12 cellular contexts compared by ENCODE assay signal in genomic region chr3:144775581-144775980, GRCh38.
DNase-seq lines count a peak whose midpoint lies in the region; ATAC-seq and TF ChIP-seq lines count a peak whose summit lies in the region.
"Had no signal": no experiment of that assay in that cellular context is flagged by ENCODE, and none has a peak within 500 bp of the region (broad histone marks: within the 10 kb centered on the region; RNA-seq: fewer than 3 reads in every experiment).

No MANE protein-coding gene starts in this region.

- no peaks in the 10 kb centered on the region for H3K4me1 Mint-ChIP-seq in natural killer cell treated with Interleukin-12 subunit alpha and Interleukin-12 subunit beta and Interleukin-15 and Interleukin-18, amount 100 ng/mL, for 72 hours (ENCODE audit: low read depth in 2 of 2)
- H3K4me1 Mint-ChIP-seq: B cell, GM23338 had no signal

- H3K27me3 ChIP-seq in dorsolateral prefrontal cortex = no peaks in the 10 kb centered on the region
- H3K27me3 ChIP-seq: BLaER1 treated with 17β-estradiol and CSF1 and Interleukin-3, amounts not matched to agents 10 nM and 100 nM had no signal

- H3K27me3 Mint-ChIP-seq in natural killer cell treated with Interleukin-12 subunit alpha and Interleukin-12 subunit beta and Interleukin-15 and Interleukin-18, amount 100 ng/mL, for 72 hours = no peaks in the 10 kb centered on the region
- H3K27me3 Mint-ChIP-seq: B cell had no signal

- TF ChIP-seq CTCF in dorsolateral prefrontal cortex (IDR thresholded peaks at IDR 0.05 in 54 of 56, conservative IDR thresholded peaks at IDR 0.05 in 2 of 56; ENCODE audit: low read depth in 1 of 56, partially characterized antibody in 56 of 56) = no peak
- no peak for TF ChIP-seq CTCF in GM13976 (IDR thresholded peaks at IDR 0.05; ENCODE audit: borderline replicate concordance, control extremely low read depth, extremely low read depth, insufficient read depth, missing control alignments)

- intact Hi-C loops in dorsolateral prefrontal cortex (cut with DNase I) (loop anchor here in 1 of 2 donors (10.0 kb wide), 1 partner anchor 111 kb away; no protein-coding TSS in a partner anchor), sciatic nerve (cut with DNase I) (no loop called here)

- no peak overlapping the region for H3K4me3 ChIP-seq in dorsolateral prefrontal cortex
- H3K4me3 ChIP-seq: BLaER1 treated with 17β-estradiol and CSF1 and Interleukin-3, amounts not matched to agents 10 nM and 100 nM; GM23338 had no signal

- DNase-seq in dorsolateral prefrontal cortex = no peak
- DNase-seq in globus pallidus (ENCODE audit: low spot score) = peak; percentile 54
- peak; percentile 29 for DNase-seq in putamen (ENCODE audit: low spot score)
- DNase-seq in GM13976 (ENCODE audit: low spot score) = no peak
- no peak for DNase-seq in sciatic nerve (ENCODE audit: low spot score)
- no peak for DNase-seq in natural killer cell treated with Interleukin-12 subunit alpha and Interleukin-12 subunit beta and Interleukin-15 and Interleukin-18, amount 100 ng/mL, for 72 hours (ENCODE audit: low spot score)
- DNase-seq: CD8-positive, alpha-beta T cell; HCEC 1CT had no signal

- no peaks in the 10 kb centered on the region for H3K36me3 Mint-ChIP-seq in natural killer cell treated with Interleukin-12 subunit alpha and Interleukin-12 subunit beta and Interleukin-15 and Interleukin-18, amount 100 ng/mL, for 72 hours
- H3K36me3 Mint-ChIP-seq: CD8-positive, alpha-beta T cell had no signal

- H3K27ac Mint-ChIP-seq in natural killer cell treated with Interleukin-12 subunit alpha and Interleukin-12 subunit beta and Interleukin-15 and Interleukin-18, amount 100 ng/mL, for 72 hours = no peak overlapping the region
- H3K27ac Mint-ChIP-seq: B cell; CD8-positive, alpha-beta T cell; GM23338 had no signal

- in situ Hi-C loops in GM13976 (cut with MboI; ENCODE audit: low sequenced_read_pairs, unreplicated experiment) = no loop called here

- ATAC-seq in sciatic nerve = no peak
- no peak for ATAC-seq in natural killer cell treated with Interleukin-12 subunit alpha and Interleukin-12 subunit beta and Interleukin-15 and Interleukin-18, amount 100 ng/mL, for 72 hours
- ATAC-seq in HG02610 (IDR thresholded peaks at IDR 0.05; ENCODE audit: unreplicated experiment) = no peak
- ATAC-seq: CD8-positive, alpha-beta T cell; GM23338 had no signal

- H3K4me3 Mint-ChIP-seq in natural killer cell treated with Interleukin-12 subunit alpha and Interleukin-12 subunit beta and Interleukin-15 and Interleukin-18, amount 100 ng/mL, for 72 hours = no peak overlapping the region
- H3K4me3 Mint-ChIP-seq: B cell; CD8-positive, alpha-beta T cell; GM23338 had no signal

- peaks cover 3% of the 10 kb centered on the region for H3K9me3 Mint-ChIP-seq in natural killer cell treated with Interleukin-12 subunit alpha and Interleukin-12 subunit beta and Interleukin-15 and Interleukin-18, amount 100 ng/mL, for 72 hours
- H3K9me3 Mint-ChIP-seq: CD8-positive, alpha-beta T cell; GM23338 had no signal

- H3K27ac ChIP-seq in dorsolateral prefrontal cortex = peak overlapping the region in 45 of 59 donors; percentile 1 to 80 (median 40)
- H3K27ac ChIP-seq: BLaER1 treated with 17β-estradiol and CSF1 and Interleukin-3, amounts not matched to agents 10 nM and 100 nM had no signal

Comparison
In these comparisons a context has a peak if more than half of its experiments do, and no peak if none do; other contexts are left out.
1. DNase-seq: peak in globus pallidus (single experiment) and putamen (single experiment); none in dorsolateral prefrontal cortex (0 of 10), GM13976 (single experiment), sciatic nerve (single experiment) and natural killer cell treated with Interleukin-12 subunit alpha and Interleukin-12 subunit beta and Interleukin-15 and Interleukin-18, amount 100 ng/mL, for 72 hours (single experiment).